ENCODE assay signal across 11 cellular contexts in the genomic region with DNA sequence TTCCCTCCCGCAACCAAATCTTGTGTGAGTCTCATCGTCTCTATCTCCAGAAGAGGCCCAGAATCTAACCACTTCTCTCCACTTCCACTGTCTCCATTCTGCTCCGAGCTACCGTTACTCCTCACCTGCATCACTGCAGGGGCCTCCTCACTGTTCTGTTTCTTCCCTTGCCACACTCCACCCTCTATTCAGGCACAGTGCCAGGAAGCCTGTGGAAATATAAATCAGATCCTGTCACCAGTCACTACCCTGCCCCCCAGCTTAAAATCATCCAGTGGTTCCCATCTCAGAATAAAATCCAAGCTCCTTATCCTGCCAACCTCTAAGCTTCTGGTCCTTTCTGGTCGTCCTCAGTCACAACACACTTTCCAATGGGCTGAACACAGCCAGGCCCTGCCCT. TPM values are rescaled to one million over a fixed set of nuclear protein-coding genes. Genes with fewer than 3 reads are reported as not detected.
DNase-seq lines count a peak whose midpoint lies in the region; ATAC-seq and TF ChIP-seq lines count a peak whose summit lies in the region.
"Had no signal": no experiment of that assay in that cellular context is flagged by ENCODE, and none has a peak within 500 bp of the region (broad histone marks: within the 10 kb centered on the region; RNA-seq: fewer than 3 reads in every experiment).

No MANE protein-coding gene starts in this region.

- peaks cover 9% of the 10 kb centered on the region for H3K27me3 Mint-ChIP-seq in activated T-helper 2 cell treated with anti-CD3 and anti-CD28 coated beads, Interferon-gamma antibody, Interleukin-2, Interleukin-4, amounts not matched to agents 10 μg/mL and 5 μg/mL and 100 μg/mL, durations not matched to agents 14 hours and 24 hours and 36 hours (ENCODE audit: low read depth)
- peaks cover 2 to 7% (median 5%) of the 10 kb centered on the region in 3 donors for H3K27me3 Mint-ChIP-seq in immature natural killer cell (ENCODE audit: low read depth in 3 of 3)

- H3K4me1 ChIP-seq in heart left ventricle (peaks cover 0 to 19% (median 12%) of the 10 kb centered on the region in 12 donors), stomach (peaks cover 18 to 24% (median 20%) of the 10 kb centered on the region in 4 donors)

- H3K4me3 ChIP-seq in heart left ventricle, result peak overlapping the region in 8 of 12 donors; percentile 64 to 82 (median 72)
- peak overlapping the region; percentile 58 to 91 (median 74) for H3K4me3 ChIP-seq in stomach

- H3K36me3 ChIP-seq in heart left ventricle (no peaks in the 10 kb centered on the region), stomach (no peaks in the 10 kb centered on the region)

- intact Hi-C loops in heart left ventricle (cut with DNase I), result loop anchor here in 3 of 10 donors (2.0 to 10.0 kb wide), 3 partner anchors 24 to 490 kb away; a partner anchor contains a TSS
- intact Hi-C loops in cardiac septum (cut with DNase I), result loop anchor here (10.0 kb wide), 1 partner anchor 490 kb away; a partner anchor contains a TSS
- intact Hi-C loops in activated T-helper 2 cell treated with anti-CD3 and anti-CD28 coated beads, Interferon-gamma antibody, Interleukin-2, Interleukin-4, amounts not matched to agents 10 μg/mL and 5 μg/mL and 100 μg/mL, durations not matched to agents 14 hours and 24 hours and 36 hours (cut with micrococcal nuclease), result loop anchor here (2.0 kb wide), 1 partner anchor 48 kb away; no protein-coding TSS in a partner anchor
- intact Hi-C loops in stomach (cut with DNase I; ENCODE audit: low total_unique reads), result no loop called here

- H3K9me3 Mint-ChIP-seq in activated T-helper 2 cell treated with anti-CD3 and anti-CD28 coated beads, Interferon-gamma antibody, Interleukin-2, Interleukin-4, amounts not matched to agents 10 μg/mL and 5 μg/mL and 100 μg/mL, durations not matched to agents 14 hours and 24 hours and 36 hours, result no peaks in the 10 kb centered on the region
- peaks cover 0 to 7% (median 0%) of the 10 kb centered on the region in 6 donors for H3K9me3 Mint-ChIP-seq in immature natural killer cell

- no peak for TF ChIP-seq POLR2A in heart left ventricle (IDR thresholded peaks at IDR 0.05)
- TF ChIP-seq POLR2A in stomach (IDR thresholded peaks at IDR 0.05), result no peak

- no peak overlapping the region for H3K27ac ChIP-seq in heart left ventricle
- no peak overlapping the region for H3K27ac ChIP-seq in stomach

- ATAC-seq in heart left ventricle, result no peak
- ATAC-seq in GM18867 (IDR thresholded peaks at IDR 0.05; ENCODE audit: unreplicated experiment), result no peak

- no peaks in the 10 kb centered on the region for H3K36me3 Mint-ChIP-seq in activated T-helper 2 cell treated with anti-CD3 and anti-CD28 coated beads, Interferon-gamma antibody, Interleukin-2, Interleukin-4, amounts not matched to agents 10 μg/mL and 5 μg/mL and 100 μg/mL, durations not matched to agents 14 hours and 24 hours and 36 hours (ENCODE audit: low read depth)
- peaks cover 0 to 9% (median 0%) of the 10 kb centered on the region in 3 donors for H3K36me3 Mint-ChIP-seq in immature natural killer cell

- H3K9me3 ChIP-seq in heart left ventricle (no peaks in the 10 kb centered on the region), stomach (no peaks in the 10 kb centered on the region)

- no peak for DNase-seq in heart left ventricle
- DNase-seq in cardiac septum (ENCODE audit: low spot score), result no peak
- DNase-seq in activated T-helper 2 cell treated with anti-CD3 and anti-CD28 coated beads, Interferon-gamma antibody, Interleukin-2, Interleukin-4, amounts not matched to agents 10 μg/mL and 5 μg/mL and 100 μg/mL, durations not matched to agents 14 hours and 24 hours and 36 hours (ENCODE audit: low spot score), result no peak
- DNase-seq in immature natural killer cell, result no peak
- DNase-seq in stomach, result no peak
- DNase-seq in ecto neural progenitor cell (ENCODE audit: low spot score), result no peak
- DNase-seq in HuH-7 (ENCODE audit: low spot score), result no peak
- DNase-seq: activated CD4-positive, alpha-beta T cell treated with anti-CD3 and anti-CD28 coated beads for 1 hour; left cardiac atrium; NK-92 treated with Interleukin-12 subunit alpha and Interleukin-12 subunit beta, amount 100 ng/mL, for 24 hours had no signal

- WGBS in heart left ventricle, 4 donors, result 87 to 91% (median 88%) methylated on average over 5 of the region's 5 CpGs
- WGBS in stomach, 5 donors, result 89 to 94% (median 93%) methylated on average over 5 of the region's 5 CpGs

- TF ChIP-seq EP300 in stomach (IDR thresholded peaks at IDR 0.05), result no peak

- H3K4me1 Mint-ChIP-seq in activated T-helper 2 cell treated with anti-CD3 and anti-CD28 coated beads, Interferon-gamma antibody, Interleukin-2, Interleukin-4, amounts not matched to agents 10 μg/mL and 5 μg/mL and 100 μg/mL, durations not matched to agents 14 hours and 24 hours and 36 hours (ENCODE audit: low read depth), result peaks cover 20% of the 10 kb centered on the region
- peaks cover 20 to 25% of the 10 kb centered on the region in 2 donors for H3K4me1 Mint-ChIP-seq in immature natural killer cell

- H3K27me3 ChIP-seq in heart left ventricle (peaks cover 0 to 29% (median 5%) of the 10 kb centered on the region in 9 donors), stomach (peaks cover 0 to 31% (median under 1%) of the 10 kb centered on the region in 3 donors)

- TF ChIP-seq CTCF in heart left ventricle (IDR thresholded peaks at IDR 0.05) (no peak), stomach (IDR thresholded peaks at IDR 0.05) (no peak)

- H3K4me3 Mint-ChIP-seq in activated T-helper 2 cell treated with anti-CD3 and anti-CD28 coated beads, Interferon-gamma antibody, Interleukin-2, Interleukin-4, amounts not matched to agents 10 μg/mL and 5 μg/mL and 100 μg/mL, durations not matched to agents 14 hours and 24 hours and 36 hours (ENCODE audit: low read depth), result peak overlapping the region; percentile 89
- H3K4me3 Mint-ChIP-seq in immature natural killer cell, result peak overlapping the region; percentile 92 to 98 (median 96)

- peak overlapping the region; percentile 36 for H3K27ac Mint-ChIP-seq in activated T-helper 2 cell treated with anti-CD3 and anti-CD28 coated beads, Interferon-gamma antibody, Interleukin-2, Interleukin-4, amounts not matched to agents 10 μg/mL and 5 μg/mL and 100 μg/mL, durations not matched to agents 14 hours and 24 hours and 36 hours
- peak overlapping the region in 4 of 6 donors; percentile 29 to 87 (median 76) for H3K27ac Mint-ChIP-seq in immature natural killer cell

RNA-seq across cellular contexts. Expression of a gene that starts 24.1 kb away (rescaled TPM):
- total RNA-seq in heart left ventricle, result 10 to 100 TPM in 3 of 9 donors, 1 to 10 TPM in 6; 2.5 to 13.7 (median 8.7) TPM
- polyA plus RNA-seq in heart left ventricle, result 1 to 10 TPM; 2.9 to 4.8 TPM
- 7.8 TPM for total RNA-seq in cardiac septum
- total RNA-seq in activated T-helper 2 cell treated with anti-CD3 and anti-CD28 coated beads, Interferon-gamma antibody, Interleukin-2, Interleukin-4, amounts not matched to agents 10 μg/mL and 5 μg/mL and 100 μg/mL, durations not matched to agents 14 hours and 24 hours and 36 hours, result 11.0 and 13.4 TPM in 2 replicates
- polyA plus RNA-seq in immature natural killer cell, result 1 to 10 TPM in 1 of 3 donors, under 1 TPM in 2; 0.79 to 2.2 (median 0.81) TPM
- total RNA-seq in stomach, result 10 to 100 TPM in 1 of 5 donors, 1 to 10 TPM in 4; 3.8 to 12.9 (median 5.0) TPM
- polyA plus RNA-seq in stomach, result 1 to 10 TPM; 1.2 to 3.1 (median 1.7) TPM

RNA-seq across cellular contexts. Expression of a gene that starts 35.0 kb away (rescaled TPM):
- total RNA-seq in heart left ventricle, result 1 to 10 TPM in 1 of 9 donors, under 1 TPM in 4, not detected in 4; 0.16 to 1.3 (median 0.24) TPM
- under 1 TPM in 1 of 2 donors, not detected in 1; 0.15 TPM for polyA plus RNA-seq in heart left ventricle
- 0.94 TPM for total RNA-seq in cardiac septum
- not detected in 2 replicates for total RNA-seq in activated T-helper 2 cell treated with anti-CD3 and anti-CD28 coated beads, Interferon-gamma antibody, Interleukin-2, Interleukin-4, amounts not matched to agents 10 μg/mL and 5 μg/mL and 100 μg/mL, durations not matched to agents 14 hours and 24 hours and 36 hours
- polyA plus RNA-seq in immature natural killer cell, result under 1 TPM in 1 of 3 donors, not detected in 2; 0.49 TPM
- total RNA-seq in stomach, result 1 to 10 TPM in 1 of 5 donors, under 1 TPM in 1, not detected in 3; 0.58 to 1.8 TPM
- 1 to 10 TPM in 1 of 3 donors, not detected in 2; 1.2 TPM for polyA plus RNA-seq in stomach

RNA-seq across cellular contexts. Expression of a gene that starts 51.4 kb away (rescaled TPM):
- total RNA-seq in heart left ventricle (10 to 100 TPM in 1 of 9 donors, 1 to 10 TPM in 4, under 1 TPM in 2, not detected in 2; 0.20 to 17.9 (median 1.3) TPM), cardiac septum (1.2 TPM), stomach (1 to 10 TPM in 3 of 5 donors, not detected in 2; 2.0 to 5.4 (median 2.8) TPM)
- polyA plus RNA-seq in heart left ventricle (1 to 10 TPM in 1 of 2 donors, under 1 TPM in 1; 0.27 to 1.3 TPM), immature natural killer cell (1 to 10 TPM in 1 of 3 donors, under 1 TPM in 2; 0.12 to 1.9 (median 0.99) TPM), stomach (1 to 10 TPM in 1 of 3 donors, under 1 TPM in 1, not detected in 1; 0.55 to 1.8 TPM)
- 0.34 TPM in 1 of 2 replicates, not detected in the other for total RNA-seq in activated T-helper 2 cell treated with anti-CD3 and anti-CD28 coated beads, Interferon-gamma antibody, Interleukin-2, Interleukin-4, amounts not matched to agents 10 μg/mL and 5 μg/mL and 100 μg/mL, durations not matched to agents 14 hours and 24 hours and 36 hours
